In genomic region chr10:64182671-64183070, GRCh38 we compare ENCODE assay signal across 32 cellular contexts.
"Had no signal": no experiment of that assay in that cellular context is flagged by ENCODE, and none has a peak within 500 bp of the region (broad histone marks: within the 10 kb centered on the region; RNA-seq: fewer than 3 reads in every experiment).

No MANE protein-coding gene starts in this region.

- H3K4me1 ChIP-seq: ascending aorta had no signal

- H3K36me3 ChIP-seq: ascending aorta, cardiac muscle cell, WERI-Rb-1 had no signal

- H3K4me3 ChIP-seq: ascending aorta, cardiac muscle cell had no signal

- H3K27ac ChIP-seq: ascending aorta, cardiac muscle cell, WERI-Rb-1 had no signal

- H3K9me3 ChIP-seq: ascending aorta had no signal

- H3K27me3 ChIP-seq: ascending aorta, cardiac muscle cell had no signal

- FAIRE-seq: bronchial epithelial cell, TTC549 had no signal

- ATAC-seq: activated CD4-positive, alpha-beta T cell treated with anti-CD3 and anti-CD28 coated beads for 36 hours; activated CD4-positive, CD25-positive, alpha-beta regulatory T cell treated with anti-CD3 and anti-CD28 coated beads, Interleukin-2, amount 50 U/mL, for 24 hours; activated CD8-positive, alpha-beta memory T cell treated with anti-CD3 and anti-CD28 coated beads, Interleukin-2, amount 10 ng/mL, durations not matched to agents 7 days and 5 days; activated CD8-positive, alpha-beta T cell treated with anti-CD3 and anti-CD28 coated beads, Interleukin-2, amount 10 ng/mL, durations not matched to agents 7 days and 5 days; activated naive CD8-positive, alpha-beta T cell treated with anti-CD3 and anti-CD28 coated beads, Interleukin-2, amount 50 U/mL, for 24 hours; WTC11 had no signal

- DNase-seq: activated CD4-positive, alpha-beta memory T cell treated with anti-CD3 and anti-CD28 coated beads, Interleukin-2, amount 10 ng/mL, durations not matched to agents 7 days and 5 days; activated CD4-positive, alpha-beta T cell treated with anti-CD3 and anti-CD28 coated beads for 1 hour; activated CD4-positive, alpha-beta T cell treated with anti-CD3 and anti-CD28 coated beads for 36 hours; activated CD4-positive, alpha-beta T cell treated with anti-CD3 and anti-CD28 coated beads for 48 hours; activated CD4-positive, alpha-beta T cell treated with anti-CD3 and anti-CD28 coated beads, Interleukin-2, amount 10 ng/mL, durations not matched to agents 7 days and 5 days; activated CD4-positive, alpha-beta T cell treated with anti-CD3 and anti-CD28 coated beads, Interleukin-2, amount 50 U/mL, for 48 hours; activated CD4-positive, CD25-positive, alpha-beta regulatory T cell; activated CD8-positive, alpha-beta memory T cell treated with anti-CD3 and anti-CD28 coated beads for 24 hours; activated CD8-positive, alpha-beta memory T cell treated with anti-CD3 and anti-CD28 coated beads, Interleukin-2, amount 10 ng/mL, durations not matched to agents 7 days and 5 days; activated CD8-positive, alpha-beta memory T cell treated with anti-CD3 and anti-CD28 coated beads, Interleukin-2, amount 50 U/mL, for 48 hours; activated CD8-positive, alpha-beta T cell treated with anti-CD3 and anti-CD28 coated beads, Interleukin-2, amount 10 ng/mL, durations not matched to agents 7 days and 5 days; activated effector memory CD4-positive, alpha-beta T cell treated with Interleukin-2 at 50 U/mL for 16 hours; activated gamma-delta T cell; activated naive CD4-positive, alpha-beta T cell treated with anti-CD3 and anti-CD28 coated beads, Interleukin-2, amount 10 ng/mL, durations not matched to agents 7 days and 5 days; activated naive CD4-positive, alpha-beta T cell treated with Interleukin-2 at 50 U/mL for 16 hours; activated naive CD8-positive, alpha-beta T cell treated with anti-CD3 and anti-CD28 coated beads, Interleukin-2, amount 10 ng/mL, durations not matched to agents 7 days and 5 days; activated naive CD8-positive, alpha-beta T cell treated with anti-CD3 and anti-CD28 coated beads, Interleukin-2, amount 50 U/mL, for 24 hours; activated T-cell treated with anti-CD3 and anti-CD28 coated beads, Interleukin-2, amount 50 U/mL, for 24 hours; activated T-cell treated with anti-CD3 and anti-CD28 coated beads, Interleukin-2, amount 50 U/mL, for 48 hours; amygdala; anterior cingulate cortex; central memory CD4-positive, alpha-beta T cell; T-helper 1 cell; T-helper 2 cell; T-helper 9 cell; WERI-Rb-1 had no signal
